ENCODE assay signal across 8 cellular contexts in the genomic region with DNA sequence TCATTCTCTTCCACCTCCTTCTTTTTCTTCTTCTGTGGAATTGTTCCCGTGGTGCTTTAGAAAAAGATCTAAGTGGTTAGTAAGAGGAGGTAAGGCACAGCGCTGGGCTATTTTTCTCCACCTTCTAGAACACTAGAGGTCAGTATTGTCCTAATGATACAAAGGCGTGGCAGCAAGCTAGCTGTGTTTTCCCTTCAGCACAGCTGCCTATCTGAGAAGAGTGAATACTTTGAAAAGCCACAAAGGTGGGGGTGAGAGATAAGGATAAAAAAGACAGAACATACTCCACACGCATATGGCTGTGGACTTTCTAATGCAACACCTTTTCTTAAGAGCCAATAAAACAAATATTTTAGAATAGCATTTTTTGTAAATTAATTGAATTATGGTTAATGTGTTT. TPM values are rescaled to one million over a fixed set of nuclear protein-coding genes. Genes with fewer than 3 reads are reported as not detected.
DNase-seq lines count a peak whose midpoint lies in the region; ATAC-seq and TF ChIP-seq lines count a peak whose summit lies in the region.

No MANE protein-coding gene starts in this region.

- H3K27ac ChIP-seq in left ventricle myocardium inferior (replicated peaks) (no peak overlapping the region), stomach (no peak overlapping the region)
- H3K27ac ChIP-seq in CD4-positive, alpha-beta T cell (ENCODE audit: low read depth, low read length) = no peak overlapping the region

- 0 to 2% (median 1%) methylated on average over 4 of the region's 4 CpGs for WGBS in stomach, 5 donors

- no peak overlapping the region for H3K27ac Mint-ChIP-seq in CD4-positive, alpha-beta T cell

- intact Hi-C loops in left ventricle myocardium inferior (cut with micrococcal nuclease) (no loop called here), stomach (cut with DNase I; ENCODE audit: low total_unique reads) (no loop called here)
- intact Hi-C loops in CD4-positive, alpha-beta T cell (cut with DNase I, micrococcal nuclease) = no loop called here

- H3K36me3 ChIP-seq in left ventricle myocardium inferior = no peaks in the 10 kb centered on the region
- H3K36me3 ChIP-seq in stomach = no peaks in the 10 kb centered on the region

- ATAC-seq in GM18861 (IDR thresholded peaks at IDR 0.05; ENCODE audit: unreplicated experiment) = peak; percentile 89
- ATAC-seq in HG03103 (IDR thresholded peaks at IDR 0.05; ENCODE audit: low read depth, unreplicated experiment) = peak; percentile 85
- no peak for ATAC-seq in CD4-positive, alpha-beta T cell (ENCODE audit: poor library complexity)

- H3K27me3 ChIP-seq in left ventricle myocardium inferior (ENCODE audit: low read depth) (peaks cover 61% of the 10 kb centered on the region), stomach (peaks cover 0 to 45% (median 24%) of the 10 kb centered on the region in 3 donors)
- peaks cover 17% of the 10 kb centered on the region for H3K27me3 ChIP-seq in CD4-positive, alpha-beta T cell (ENCODE audit: control insufficient read depth, insufficient read depth, low read length)

- TF ChIP-seq POLR2A in stomach (IDR thresholded peaks at IDR 0.05) = no peak

- no peak for DNase-seq in AG04449 (ENCODE audit: low read depth, low spot score)
- DNase-seq in NCI-H2107 (lab: John Stamatoyannopoulos, UW) = peak; percentile 55
- DNase-seq in UCSD-AML1 (lab: John Stamatoyannopoulos, UW; ENCODE audit: unreplicated experiment) = peak; percentile 15
- no peak for DNase-seq in left ventricle myocardium inferior
- peak; percentile 27 for DNase-seq in stomach
- DNase-seq in CD4-positive, alpha-beta T cell = no peak

- H3K4me3 ChIP-seq in AG04449 (ENCODE audit: low read depth, low read length) (no peak overlapping the region), left ventricle myocardium inferior (no peak overlapping the region), stomach (no peak overlapping the region)

- no peaks in the 10 kb centered on the region for H3K9me3 ChIP-seq in left ventricle myocardium inferior (replicated peaks)
- H3K9me3 ChIP-seq in stomach = peaks cover 0 to 7% (median 0%) of the 10 kb centered on the region in 4 donors
- no peaks in the 10 kb centered on the region for H3K9me3 ChIP-seq in CD4-positive, alpha-beta T cell (ENCODE audit: control insufficient read depth, low read length)

- no peak for TF ChIP-seq EP300 in stomach (IDR thresholded peaks at IDR 0.05)

- peaks cover 2% of the 10 kb centered on the region for H3K9me3 Mint-ChIP-seq in CD4-positive, alpha-beta T cell

- H3K4me1 ChIP-seq in left ventricle myocardium inferior (peaks cover 3% of the 10 kb centered on the region), stomach (peaks cover 0 to 17% (median 12%) of the 10 kb centered on the region in 4 donors)

- H3K4me3 Mint-ChIP-seq in CD4-positive, alpha-beta T cell = no peak overlapping the region

- no peaks in the 10 kb centered on the region for H3K4me1 Mint-ChIP-seq in CD4-positive, alpha-beta T cell (ENCODE audit: low read depth)

- CTCF ChIA-PET in AG04449 (lab: Yijun Ruan, JAX) = interaction anchor here (0.8 to 1.1 kb wide), 2 partner anchors 8 to 23 kb away, joined by 3 read pairs; no protein-coding TSS in a partner anchor
- CTCF ChIA-PET in CD4-positive, alpha-beta T cell (lab: Charles Lee) = no interaction called here

- POLR2A ChIA-PET in AG04449 (lab: Yijun Ruan, JAX) = no interaction called here
- POLR2A ChIA-PET in CD4-positive, alpha-beta T cell (lab: Charles Lee) = no interaction called here

- TF ChIP-seq CTCF in AG04449 (IDR thresholded peaks at IDR 0.05; ENCODE audit: insufficient read depth, low read length, missing control alignments) (peak; percentile 7), left ventricle myocardium inferior (IDR thresholded peaks at IDR 0.05; ENCODE audit: borderline replicate concordance) (peak; percentile 74), stomach (IDR thresholded peaks at IDR 0.05) (peak in 4 of 7 experiments; percentile 39 to 53 (median 48))
- no peak for TF ChIP-seq CTCF in CD4-positive, alpha-beta T cell (IDR thresholded peaks at IDR 0.05)

- H3K36me3 Mint-ChIP-seq in CD4-positive, alpha-beta T cell (ENCODE audit: low read depth) = no peaks in the 10 kb centered on the region

- peaks cover 44% of the 10 kb centered on the region for H3K27me3 Mint-ChIP-seq in CD4-positive, alpha-beta T cell

RNA-seq across cellular contexts. Expression of a gene that starts 2.1 kb away (rescaled TPM):
- total RNA-seq in left ventricle myocardium inferior = not detected
- 1 to 10 TPM in 1 of 5 donors, not detected in 4; 1.3 TPM for total RNA-seq in stomach
- not detected for polyA plus RNA-seq in stomach
- not detected for total RNA-seq in CD4-positive, alpha-beta T cell

Comparison
In these comparisons a context has a peak if more than half of its experiments do, and no peak if none do; other contexts are left out.
1. DNase-seq: peak in NCI-H2107 (single experiment), UCSD-AML1 (single experiment) and stomach (single experiment); none in AG04449 (single experiment), left ventricle myocardium inferior (single experiment) and CD4-positive, alpha-beta T cell (0 of 10).